In the genomic region with DNA sequence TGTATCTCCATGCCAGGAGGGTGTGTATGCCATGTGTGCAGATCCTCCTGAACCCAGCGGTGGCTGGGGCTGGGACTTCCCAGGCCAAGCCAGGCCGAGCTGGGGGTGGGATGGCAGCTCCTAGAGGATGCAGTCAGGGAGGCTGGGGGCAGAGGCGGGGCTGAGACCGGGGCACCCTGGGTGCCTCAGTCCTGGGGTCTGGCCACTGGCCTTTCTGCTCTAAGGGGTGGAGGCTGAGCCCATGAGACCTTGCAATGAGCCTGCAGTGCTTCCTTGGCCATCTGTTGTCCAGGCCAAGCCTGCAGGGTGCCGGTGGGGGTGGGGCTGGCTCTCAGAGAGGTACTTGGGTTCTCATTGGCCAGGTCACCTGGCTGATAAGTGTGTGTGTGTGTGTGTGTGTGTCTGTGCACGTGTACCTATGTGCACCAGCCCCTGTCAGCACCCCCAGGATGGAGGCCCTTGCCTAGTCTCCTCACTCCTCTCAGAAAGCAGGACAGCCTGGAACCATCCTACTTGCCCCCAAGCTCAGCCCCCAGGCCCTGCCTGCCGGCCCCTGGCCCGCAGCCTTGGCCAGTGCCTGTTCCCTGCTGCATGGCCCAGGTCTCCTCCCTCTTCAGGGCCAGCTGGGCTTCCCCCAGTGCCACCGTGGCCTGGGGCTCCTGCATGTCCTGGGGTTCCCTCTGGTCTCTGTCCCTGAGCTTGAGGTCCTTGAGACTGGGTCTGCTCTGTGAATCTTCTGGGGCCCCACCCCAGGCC, we compare ENCODE assay signal across 17 cellular contexts. TPM values are rescaled to one million over a fixed set of nuclear protein-coding genes. Genes with fewer than 3 reads are reported as not detected.
A peak's percentile ranks its signal among the peaks of the same experiment; 100 is the strongest.
DNase-seq lines count a peak whose midpoint lies in the region; ATAC-seq and TF ChIP-seq lines count a peak whose summit lies in the region.
"Had no signal": no experiment of that assay in that cellular context is flagged by ENCODE, and none has a peak within 500 bp of the region (broad histone marks: within the 10 kb centered on the region; RNA-seq: fewer than 3 reads in every experiment).

No MANE protein-coding gene starts in this region.

- no peaks in the 10 kb centered on the region for H3K9me3 Mint-ChIP-seq in CD4-positive, alpha-beta T cell
- H3K9me3 Mint-ChIP-seq: activated T-cell treated with anti-CD3 and anti-CD28 coated beads, Interleukin-2, amount 50 U/mL, for 24 hours; neural progenitor cell; stimulated activated naive B cell treated with anti-CD40 and anti-IgM and Interleukin-4, amounts not matched to agents 10 μg/mL and 1 μg/mL and 100 μg/mL, for 72 hours had no signal

- no peaks in the 10 kb centered on the region for H3K9me3 ChIP-seq in CD4-positive, alpha-beta T cell (ENCODE audit: control insufficient read depth, low read length)
- H3K9me3 ChIP-seq: sigmoid colon had no signal

- H3K27ac Mint-ChIP-seq in CD4-positive, alpha-beta T cell: no peak overlapping the region
- H3K27ac Mint-ChIP-seq: activated T-cell treated with anti-CD3 and anti-CD28 coated beads, Interleukin-2, amount 50 U/mL, for 24 hours; neural progenitor cell had no signal

- intact Hi-C loops in CD4-positive, alpha-beta T cell (cut with DNase I, micrococcal nuclease): no loop called here

- no peak for TF ChIP-seq CTCF in CD4-positive, alpha-beta T cell (IDR thresholded peaks at IDR 0.05)

- H3K36me3 Mint-ChIP-seq in CD4-positive, alpha-beta T cell (ENCODE audit: low read depth): no peaks in the 10 kb centered on the region
- H3K36me3 Mint-ChIP-seq: neural progenitor cell; stimulated activated naive B cell treated with anti-CD40 and anti-IgM and Interleukin-4, amounts not matched to agents 10 μg/mL and 1 μg/mL and 100 μg/mL, for 72 hours had no signal

- peak; percentile 5 for ATAC-seq in esophagus mucosa
- no peak for ATAC-seq in CD4-positive, alpha-beta T cell (ENCODE audit: poor library complexity)
- ATAC-seq in activated CD4-positive, CD25-positive, alpha-beta regulatory T cell treated with anti-CD3 and anti-CD28 coated beads, Interleukin-2, amount 50 U/mL, for 24 hours: no peak
- ATAC-seq: stimulated activated naive B cell treated with anti-CD40 and anti-IgM and Interleukin-4, amounts not matched to agents 10 μg/mL and 1 μg/mL and 100 μg/mL, for 72 hours had no signal

- H3K4me1 Mint-ChIP-seq in CD4-positive, alpha-beta T cell (ENCODE audit: low read depth): peaks cover 4% of the 10 kb centered on the region

- peaks cover 4% of the 10 kb centered on the region for H3K27me3 Mint-ChIP-seq in CD4-positive, alpha-beta T cell

- H3K27ac ChIP-seq in CD4-positive, alpha-beta T cell (ENCODE audit: low read depth, low read length): no peak overlapping the region
- H3K27ac ChIP-seq: neural progenitor cell, sigmoid colon had no signal

- CTCF ChIA-PET in CD4-positive, alpha-beta T cell (lab: Charles Lee): no interaction called here

- no peak overlapping the region for H3K4me3 Mint-ChIP-seq in CD4-positive, alpha-beta T cell
- H3K4me3 Mint-ChIP-seq: activated T-cell treated with anti-CD3 and anti-CD28 coated beads, Interleukin-2, amount 50 U/mL, for 24 hours; neural progenitor cell; stimulated activated naive B cell treated with anti-CD40 and anti-IgM and Interleukin-4, amounts not matched to agents 10 μg/mL and 1 μg/mL and 100 μg/mL, for 72 hours had no signal

- H3K27me3 ChIP-seq in CD4-positive, alpha-beta T cell (ENCODE audit: control insufficient read depth, insufficient read depth, low read length): peaks cover 3% of the 10 kb centered on the region

- peak; percentile 9 to 42 for DNase-seq in SHP77 (lab: John Stamatoyannopoulos, UW)
- no peak for DNase-seq in SHP77 treated with DMSO at 0.1 percent for 48 hours (lab: John Stamatoyannopoulos, UW)
- DNase-seq in AG20443 (ENCODE audit: low spot score): no peak
- no peak for DNase-seq in CD4-positive, alpha-beta T cell
- DNase-seq: activated T-cell treated with anti-CD3 and anti-CD28 coated beads, Interleukin-2, amount 50 U/mL, for 24 hours; COR-L47; foreskin melanocyte; Karpas-422; NCI-H146; sigmoid colon; stimulated activated naive B cell treated with anti-CD40 and anti-IgM and Interleukin-4, amounts not matched to agents 10 μg/mL and 1 μg/mL and 100 μg/mL, for 72 hours; T1000 had no signal

- POLR2A ChIA-PET in CD4-positive, alpha-beta T cell (lab: Charles Lee): no interaction called here

RNA-seq across cellular contexts. Expression of a gene that starts 10.6 kb away (rescaled TPM):
- total RNA-seq in esophagus mucosa: 85.3 TPM
- 1 to 10 TPM; 4.4 to 6.1 TPM for total RNA-seq in CD4-positive, alpha-beta T cell

RNA-seq across cellular contexts. Expression of a gene that starts 18.1 kb away (rescaled TPM):
- 0.20 TPM for total RNA-seq in esophagus mucosa
- total RNA-seq in CD4-positive, alpha-beta T cell: not detected
- total RNA-seq: lung microvascular endothelial cell had no signal

RNA-seq across cellular contexts. Expression of a gene that starts 28.7 kb away (rescaled TPM):
- total RNA-seq in esophagus mucosa: not detected
- not detected for total RNA-seq in CD4-positive, alpha-beta T cell
- total RNA-seq: cardiac septum, lung microvascular endothelial cell, sigmoid colon had no signal

RNA-seq across cellular contexts. Expression of a gene that starts 55.3 kb away (rescaled TPM):
- total RNA-seq in esophagus mucosa: 48.5 TPM
- total RNA-seq in CD4-positive, alpha-beta T cell: 1 to 10 TPM; 6.6 to 7.6 TPM

Comparison
In these comparisons a context has a peak if more than half of its experiments do, and no peak if none do; other contexts are left out.
1. DNase-seq: peak in SHP77 (2 of 2); none in SHP77 treated with DMSO at 0.1 percent for 48 hours (single experiment), AG20443 (single experiment) and CD4-positive, alpha-beta T cell (0 of 10).
2. RNA of a gene that starts 10.6 kb away (total RNA-seq): 85.3 TPM in esophagus mucosa (single experiment); 4.4 to 6.1 TPM in CD4-positive, alpha-beta T cell; every median in the first group is over 10 times any median in the second.